In the genomic region with DNA sequence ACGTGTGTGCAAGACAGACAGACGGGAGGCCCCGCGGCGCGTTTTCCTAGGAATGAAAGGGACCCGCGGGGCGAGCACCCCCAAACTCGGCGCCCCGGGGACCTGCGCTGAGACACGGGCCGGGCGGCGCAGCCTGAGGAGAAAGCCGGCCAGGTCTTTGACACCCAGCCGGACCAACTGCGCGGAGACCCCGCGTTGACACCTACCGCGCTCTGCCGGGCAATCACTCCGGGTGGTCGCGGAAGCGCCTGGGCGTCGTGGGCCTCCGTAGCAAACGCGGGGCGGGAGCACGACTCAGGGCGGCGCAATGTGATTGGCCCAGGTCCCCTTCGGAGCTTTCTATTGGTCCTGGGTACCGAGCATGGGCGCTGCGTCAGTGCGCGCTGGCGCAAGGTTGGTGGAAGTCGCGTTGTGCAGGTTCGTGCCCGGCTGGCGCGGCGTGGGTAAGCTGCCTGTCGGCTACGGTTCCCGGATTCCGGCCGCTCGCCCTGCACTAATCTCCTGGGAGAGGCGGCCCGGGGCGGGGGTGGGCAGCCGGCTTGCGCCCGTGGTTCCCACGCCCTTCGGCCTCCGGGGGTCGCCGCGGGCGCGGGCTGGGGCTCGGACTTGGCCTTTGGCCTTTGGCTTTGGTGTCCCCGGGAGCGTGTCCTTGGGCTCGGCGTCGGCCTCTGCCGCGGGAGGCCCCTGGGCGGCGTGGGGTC, we compare ENCODE assay signal across 1 cellular context.
TF ChIP-seq lines count a peak whose summit lies in the region.

A gene with protein sequence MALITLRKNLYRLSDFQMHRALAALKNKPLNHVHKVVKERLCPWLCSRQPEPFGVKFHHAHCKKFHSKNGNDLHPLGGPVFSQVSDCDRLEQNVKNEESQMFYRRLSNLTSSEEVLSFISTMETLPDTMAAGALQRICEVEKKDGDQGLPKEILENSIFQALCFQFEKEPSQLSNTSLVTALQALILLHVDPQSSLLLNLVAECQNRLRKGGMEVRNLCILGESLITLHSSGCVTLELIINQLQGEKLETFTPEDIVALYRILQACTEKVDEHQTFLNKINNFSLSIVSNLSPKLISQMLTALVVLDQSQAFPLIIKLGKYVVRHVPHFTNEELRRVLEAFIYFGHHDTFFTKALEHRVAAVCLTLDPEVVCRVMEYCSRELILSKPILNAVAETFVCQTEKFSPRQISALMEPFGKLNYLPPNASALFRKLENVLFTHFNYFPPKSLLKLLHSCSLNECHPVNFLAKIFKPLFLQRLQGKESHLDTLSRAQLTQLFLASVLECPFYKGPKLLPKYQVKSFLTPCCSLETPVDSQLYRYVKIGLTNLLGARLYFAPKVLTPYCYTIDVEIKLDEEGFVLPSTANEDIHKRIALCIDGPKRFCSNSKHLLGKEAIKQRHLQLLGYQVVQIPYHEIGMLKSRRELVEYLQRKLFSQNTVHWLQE (minus strand): TSS at position 259 of the 701 bp plus-strand sequence. CDS start 948 bp downstream, outside the sequence.
A gene (plus strand): TSS at position 376 of the 701 bp plus-strand sequence. CDS start 1,647 bp downstream, outside the sequence.

TF ChIP-seq in GM12878, 131 proteins besides CTCF, POLR2A, EP300 and RAD21 (continued from another document and continues in another):
- TF ChIP-seq CBX3 (IDR thresholded peaks at IDR 0.05; ENCODE audit: borderline replicate concordance, low read depth) (no peak), MEF2B (IDR thresholded peaks at IDR 0.05; ENCODE audit: partially characterized antibody, poor library complexity, severe bottlenecking) (no peak), ATF7 (IDR thresholded peaks at IDR 0.05; ENCODE audit: low read depth) (no peak), SIX5 (IDR thresholded peaks at IDR 0.05; ENCODE audit: low read depth, low read length, severe bottlenecking) (no peak), IKZF1 (conservative IDR thresholded peaks at IDR 0.05) (peak; percentile 77), RB1 (IDR thresholded peaks at IDR 0.05; ENCODE audit: borderline replicate concordance) (no peak), FOXM1 (IDR thresholded peaks at IDR 0.05; ENCODE audit: low read depth, low read length) (no peak), STAT1 (conservative IDR thresholded peaks at IDR 0.05) (no peak), FOXK2 (IDR thresholded peaks at IDR 0.05) (no peak), RELA (IDR thresholded peaks at IDR 0.05; ENCODE audit: borderline replicate concordance, partially characterized antibody) (no peak), NR2C2 (IDR thresholded peaks at IDR 0.05; ENCODE audit: borderline replicate concordance, control insufficient read depth, insufficient read length, low read depth) (no peak), CBFB (IDR thresholded peaks at IDR 0.05; ENCODE audit: low read depth) (no peak), PML (IDR thresholded peaks at IDR 0.05; ENCODE audit: low read length) (0 out of 2 replicates have a peak, but pooled peaks have one; percentile 36), TAF1 (IDR thresholded peaks at IDR 0.05; ENCODE audit: borderline replicate concordance, low read depth, low read length) (peak; percentile 56; the same call in 1 of the 2 replicates), SMAD1 (IDR thresholded peaks at IDR 0.05; ENCODE audit: low read depth, partially characterized antibody) (no peak), KLF5 (IDR thresholded peaks at IDR 0.05; ENCODE audit: partially characterized antibody) (no peak), KAT2A (conservative IDR thresholded peaks at IDR 0.05; ENCODE audit: control insufficient read depth, low read depth, low read length) (no peak), BHLHE40 (IDR thresholded peaks at IDR 0.05; ENCODE audit: borderline replicate concordance in 1 of 2, low read depth in 2 of 2, low read length in 1 of 2) (peak in 1 of 2 experiments; percentile 68; a peak in 2 of 4 replicates), MYC (IDR thresholded peaks at IDR 0.05; ENCODE audit: insufficient read depth, insufficient read length, insufficient replicate concordance, low read length, severe bottlenecking) (peak; percentile 68), TARDBP (IDR thresholded peaks at IDR 0.05; ENCODE audit: borderline replicate concordance) (no peak), KDM1A (IDR thresholded peaks at IDR 0.05; ENCODE audit: borderline replicate concordance) (no peak), POLR2AphosphoS2 (IDR thresholded peaks at IDR 0.05; ENCODE audit: low read depth, low read length) (no peak), ZNF622 (IDR thresholded peaks at IDR 0.05) (no peak; the same call in 1 of the 2 replicates), SMARCA5 (IDR thresholded peaks at IDR 0.05) (no peak)
- TF ChIP-seq, protein P1, sequence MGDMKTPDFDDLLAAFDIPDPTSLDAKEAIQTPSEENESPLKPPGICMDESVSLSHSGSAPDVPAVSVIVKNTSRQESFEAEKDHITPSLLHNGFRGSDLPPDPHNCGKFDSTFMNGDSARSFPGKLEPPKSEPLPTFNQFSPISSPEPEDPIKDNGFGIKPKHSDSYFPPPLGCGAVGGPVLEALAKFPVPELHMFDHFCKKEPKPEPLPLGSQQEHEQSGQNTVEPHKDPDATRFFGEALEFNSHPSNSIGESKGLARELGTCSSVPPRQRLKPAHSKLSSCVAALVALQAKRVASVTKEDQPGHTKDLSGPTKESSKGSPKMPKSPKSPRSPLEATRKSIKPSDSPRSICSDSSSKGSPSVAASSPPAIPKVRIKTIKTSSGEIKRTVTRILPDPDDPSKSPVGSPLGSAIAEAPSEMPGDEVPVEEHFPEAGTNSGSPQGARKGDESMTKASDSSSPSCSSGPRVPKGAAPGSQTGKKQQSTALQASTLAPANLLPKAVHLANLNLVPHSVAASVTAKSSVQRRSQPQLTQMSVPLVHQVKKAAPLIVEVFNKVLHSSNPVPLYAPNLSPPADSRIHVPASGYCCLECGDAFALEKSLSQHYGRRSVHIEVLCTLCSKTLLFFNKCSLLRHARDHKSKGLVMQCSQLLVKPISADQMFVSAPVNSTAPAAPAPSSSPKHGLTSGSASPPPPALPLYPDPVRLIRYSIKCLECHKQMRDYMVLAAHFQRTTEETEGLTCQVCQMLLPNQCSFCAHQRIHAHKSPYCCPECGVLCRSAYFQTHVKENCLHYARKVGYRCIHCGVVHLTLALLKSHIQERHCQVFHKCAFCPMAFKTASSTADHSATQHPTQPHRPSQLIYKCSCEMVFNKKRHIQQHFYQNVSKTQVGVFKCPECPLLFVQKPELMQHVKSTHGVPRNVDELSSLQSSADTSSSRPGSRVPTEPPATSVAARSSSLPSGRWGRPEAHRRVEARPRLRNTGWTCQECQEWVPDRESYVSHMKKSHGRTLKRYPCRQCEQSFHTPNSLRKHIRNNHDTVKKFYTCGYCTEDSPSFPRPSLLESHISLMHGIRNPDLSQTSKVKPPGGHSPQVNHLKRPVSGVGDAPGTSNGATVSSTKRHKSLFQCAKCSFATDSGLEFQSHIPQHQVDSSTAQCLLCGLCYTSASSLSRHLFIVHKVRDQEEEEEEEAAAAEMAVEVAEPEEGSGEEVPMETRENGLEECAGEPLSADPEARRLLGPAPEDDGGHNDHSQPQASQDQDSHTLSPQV (IDR thresholded peaks at IDR 0.05) = no peak
- TF ChIP-seq, protein P2, sequence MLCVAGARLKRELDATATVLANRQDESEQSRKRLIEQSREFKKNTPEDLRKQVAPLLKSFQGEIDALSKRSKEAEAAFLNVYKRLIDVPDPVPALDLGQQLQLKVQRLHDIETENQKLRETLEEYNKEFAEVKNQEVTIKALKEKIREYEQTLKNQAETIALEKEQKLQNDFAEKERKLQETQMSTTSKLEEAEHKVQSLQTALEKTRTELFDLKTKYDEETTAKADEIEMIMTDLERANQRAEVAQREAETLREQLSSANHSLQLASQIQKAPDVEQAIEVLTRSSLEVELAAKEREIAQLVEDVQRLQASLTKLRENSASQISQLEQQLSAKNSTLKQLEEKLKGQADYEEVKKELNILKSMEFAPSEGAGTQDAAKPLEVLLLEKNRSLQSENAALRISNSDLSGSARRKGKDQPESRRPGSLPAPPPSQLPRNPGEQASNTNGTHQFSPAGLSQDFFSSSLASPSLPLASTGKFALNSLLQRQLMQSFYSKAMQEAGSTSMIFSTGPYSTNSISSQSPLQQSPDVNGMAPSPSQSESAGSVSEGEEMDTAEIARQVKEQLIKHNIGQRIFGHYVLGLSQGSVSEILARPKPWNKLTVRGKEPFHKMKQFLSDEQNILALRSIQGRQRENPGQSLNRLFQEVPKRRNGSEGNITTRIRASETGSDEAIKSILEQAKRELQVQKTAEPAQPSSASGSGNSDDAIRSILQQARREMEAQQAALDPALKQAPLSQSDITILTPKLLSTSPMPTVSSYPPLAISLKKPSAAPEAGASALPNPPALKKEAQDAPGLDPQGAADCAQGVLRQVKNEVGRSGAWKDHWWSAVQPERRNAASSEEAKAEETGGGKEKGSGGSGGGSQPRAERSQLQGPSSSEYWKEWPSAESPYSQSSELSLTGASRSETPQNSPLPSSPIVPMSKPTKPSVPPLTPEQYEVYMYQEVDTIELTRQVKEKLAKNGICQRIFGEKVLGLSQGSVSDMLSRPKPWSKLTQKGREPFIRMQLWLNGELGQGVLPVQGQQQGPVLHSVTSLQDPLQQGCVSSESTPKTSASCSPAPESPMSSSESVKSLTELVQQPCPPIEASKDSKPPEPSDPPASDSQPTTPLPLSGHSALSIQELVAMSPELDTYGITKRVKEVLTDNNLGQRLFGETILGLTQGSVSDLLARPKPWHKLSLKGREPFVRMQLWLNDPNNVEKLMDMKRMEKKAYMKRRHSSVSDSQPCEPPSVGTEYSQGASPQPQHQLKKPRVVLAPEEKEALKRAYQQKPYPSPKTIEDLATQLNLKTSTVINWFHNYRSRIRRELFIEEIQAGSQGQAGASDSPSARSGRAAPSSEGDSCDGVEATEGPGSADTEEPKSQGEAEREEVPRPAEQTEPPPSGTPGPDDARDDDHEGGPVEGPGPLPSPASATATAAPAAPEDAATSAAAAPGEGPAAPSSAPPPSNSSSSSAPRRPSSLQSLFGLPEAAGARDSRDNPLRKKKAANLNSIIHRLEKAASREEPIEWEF (IDR thresholded peaks at IDR 0.05; ENCODE audit: insufficient replicate concordance, low read depth, low read length) = no peak
- TF ChIP-seq, protein P3, sequence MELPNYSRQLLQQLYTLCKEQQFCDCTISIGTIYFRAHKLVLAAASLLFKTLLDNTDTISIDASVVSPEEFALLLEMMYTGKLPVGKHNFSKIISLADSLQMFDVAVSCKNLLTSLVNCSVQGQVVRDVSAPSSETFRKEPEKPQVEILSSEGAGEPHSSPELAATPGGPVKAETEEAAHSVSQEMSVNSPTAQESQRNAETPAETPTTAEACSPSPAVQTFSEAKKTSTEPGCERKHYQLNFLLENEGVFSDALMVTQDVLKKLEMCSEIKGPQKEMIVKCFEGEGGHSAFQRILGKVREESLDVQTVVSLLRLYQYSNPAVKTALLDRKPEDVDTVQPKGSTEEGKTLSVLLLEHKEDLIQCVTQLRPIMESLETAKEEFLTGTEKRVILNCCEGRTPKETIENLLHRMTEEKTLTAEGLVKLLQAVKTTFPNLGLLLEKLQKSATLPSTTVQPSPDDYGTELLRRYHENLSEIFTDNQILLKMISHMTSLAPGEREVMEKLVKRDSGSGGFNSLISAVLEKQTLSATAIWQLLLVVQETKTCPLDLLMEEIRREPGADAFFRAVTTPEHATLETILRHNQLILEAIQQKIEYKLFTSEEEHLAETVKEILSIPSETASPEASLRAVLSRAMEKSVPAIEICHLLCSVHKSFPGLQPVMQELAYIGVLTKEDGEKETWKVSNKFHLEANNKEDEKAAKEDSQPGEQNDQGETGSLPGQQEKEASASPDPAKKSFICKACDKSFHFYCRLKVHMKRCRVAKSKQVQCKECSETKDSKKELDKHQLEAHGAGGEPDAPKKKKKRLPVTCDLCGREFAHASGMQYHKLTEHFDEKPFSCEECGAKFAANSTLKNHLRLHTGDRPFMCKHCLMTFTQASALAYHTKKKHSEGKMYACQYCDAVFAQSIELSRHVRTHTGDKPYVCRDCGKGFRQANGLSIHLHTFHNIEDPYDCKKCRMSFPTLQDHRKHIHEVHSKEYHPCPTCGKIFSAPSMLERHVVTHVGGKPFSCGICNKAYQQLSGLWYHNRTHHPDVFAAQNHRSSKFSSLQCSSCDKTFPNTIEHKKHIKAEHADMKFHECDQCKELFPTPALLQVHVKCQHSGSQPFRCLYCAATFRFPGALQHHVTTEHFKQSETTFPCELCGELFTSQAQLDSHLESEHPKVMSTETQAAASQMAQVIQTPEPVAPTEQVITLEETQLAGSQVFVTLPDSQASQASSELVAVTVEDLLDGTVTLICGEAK (IDR thresholded peaks at IDR 0.05; ENCODE audit: borderline replicate concordance) = 0 out of 2 replicates have a peak, but pooled peaks have one; percentile 22
- TF ChIP-seq, protein P4, sequence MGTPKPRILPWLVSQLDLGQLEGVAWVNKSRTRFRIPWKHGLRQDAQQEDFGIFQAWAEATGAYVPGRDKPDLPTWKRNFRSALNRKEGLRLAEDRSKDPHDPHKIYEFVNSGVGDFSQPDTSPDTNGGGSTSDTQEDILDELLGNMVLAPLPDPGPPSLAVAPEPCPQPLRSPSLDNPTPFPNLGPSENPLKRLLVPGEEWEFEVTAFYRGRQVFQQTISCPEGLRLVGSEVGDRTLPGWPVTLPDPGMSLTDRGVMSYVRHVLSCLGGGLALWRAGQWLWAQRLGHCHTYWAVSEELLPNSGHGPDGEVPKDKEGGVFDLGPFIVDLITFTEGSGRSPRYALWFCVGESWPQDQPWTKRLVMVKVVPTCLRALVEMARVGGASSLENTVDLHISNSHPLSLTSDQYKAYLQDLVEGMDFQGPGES (IDR thresholded peaks at IDR 0.05) = peak; percentile 81
- TF ChIP-seq, protein P5, sequence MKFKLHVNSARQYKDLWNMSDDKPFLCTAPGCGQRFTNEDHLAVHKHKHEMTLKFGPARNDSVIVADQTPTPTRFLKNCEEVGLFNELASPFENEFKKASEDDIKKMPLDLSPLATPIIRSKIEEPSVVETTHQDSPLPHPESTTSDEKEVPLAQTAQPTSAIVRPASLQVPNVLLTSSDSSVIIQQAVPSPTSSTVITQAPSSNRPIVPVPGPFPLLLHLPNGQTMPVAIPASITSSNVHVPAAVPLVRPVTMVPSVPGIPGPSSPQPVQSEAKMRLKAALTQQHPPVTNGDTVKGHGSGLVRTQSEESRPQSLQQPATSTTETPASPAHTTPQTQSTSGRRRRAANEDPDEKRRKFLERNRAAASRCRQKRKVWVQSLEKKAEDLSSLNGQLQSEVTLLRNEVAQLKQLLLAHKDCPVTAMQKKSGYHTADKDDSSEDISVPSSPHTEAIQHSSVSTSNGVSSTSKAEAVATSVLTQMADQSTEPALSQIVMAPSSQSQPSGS (IDR thresholded peaks at IDR 0.05; ENCODE audit: low read length) = no peak
- TF ChIP-seq, protein P6, sequence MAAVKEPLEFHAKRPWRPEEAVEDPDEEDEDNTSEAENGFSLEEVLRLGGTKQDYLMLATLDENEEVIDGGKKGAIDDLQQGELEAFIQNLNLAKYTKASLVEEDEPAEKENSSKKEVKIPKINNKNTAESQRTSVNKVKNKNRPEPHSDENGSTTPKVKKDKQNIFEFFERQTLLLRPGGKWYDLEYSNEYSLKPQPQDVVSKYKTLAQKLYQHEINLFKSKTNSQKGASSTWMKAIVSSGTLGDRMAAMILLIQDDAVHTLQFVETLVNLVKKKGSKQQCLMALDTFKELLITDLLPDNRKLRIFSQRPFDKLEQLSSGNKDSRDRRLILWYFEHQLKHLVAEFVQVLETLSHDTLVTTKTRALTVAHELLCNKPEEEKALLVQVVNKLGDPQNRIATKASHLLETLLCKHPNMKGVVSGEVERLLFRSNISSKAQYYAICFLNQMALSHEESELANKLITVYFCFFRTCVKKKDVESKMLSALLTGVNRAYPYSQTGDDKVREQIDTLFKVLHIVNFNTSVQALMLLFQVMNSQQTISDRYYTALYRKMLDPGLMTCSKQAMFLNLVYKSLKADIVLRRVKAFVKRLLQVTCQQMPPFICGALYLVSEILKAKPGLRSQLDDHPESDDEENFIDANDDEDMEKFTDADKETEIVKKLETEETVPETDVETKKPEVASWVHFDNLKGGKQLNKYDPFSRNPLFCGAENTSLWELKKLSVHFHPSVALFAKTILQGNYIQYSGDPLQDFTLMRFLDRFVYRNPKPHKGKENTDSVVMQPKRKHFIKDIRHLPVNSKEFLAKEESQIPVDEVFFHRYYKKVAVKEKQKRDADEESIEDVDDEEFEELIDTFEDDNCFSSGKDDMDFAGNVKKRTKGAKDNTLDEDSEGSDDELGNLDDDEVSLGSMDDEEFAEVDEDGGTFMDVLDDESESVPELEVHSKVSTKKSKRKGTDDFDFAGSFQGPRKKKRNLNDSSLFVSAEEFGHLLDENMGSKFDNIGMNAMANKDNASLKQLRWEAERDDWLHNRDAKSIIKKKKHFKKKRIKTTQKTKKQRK (IDR thresholded peaks at IDR 0.05; ENCODE audit: low read depth, low read length) = no peak
